Comparison of ENCODE assay signal across 9 cellular contexts in genomic region chr2:236120829-236121228, GRCh38. TPM values are rescaled to one million over a fixed set of nuclear protein-coding genes. Genes with fewer than 3 reads are reported as not detected.
"Had no signal": no experiment of that assay in that cellular context is flagged by ENCODE, and none has a peak within 500 bp of the region (broad histone marks: within the 10 kb centered on the region; RNA-seq: fewer than 3 reads in every experiment).

No MANE protein-coding gene starts in this region.

- H3K4me3 ChIP-seq: GM23248 had no signal

- H3K27ac ChIP-seq: GM23248, KMS-11 had no signal

- FAIRE-seq: HTR-8/SVneo had no signal

- H3K4me2 ChIP-seq: KMS-11 had no signal

- DNase-seq: GOT3, H9, HFFc6, KBM-7 had no signal

- H3K9ac ChIP-seq: GM23248, KMS-11 had no signal

- H2AFZ ChIP-seq: GM23248 had no signal

RNA-seq across cellular contexts. Expression of gene GBX2, which starts 47.4 kb away (rescaled TPM):
- total RNA-seq: GM23248, HFFc6, HT-29 had no signal
- polyA plus RNA-seq: GM23248, IgD-negative memory B cell had no signal
